12 cellular contexts compared by ENCODE assay signal in the genomic region with DNA sequence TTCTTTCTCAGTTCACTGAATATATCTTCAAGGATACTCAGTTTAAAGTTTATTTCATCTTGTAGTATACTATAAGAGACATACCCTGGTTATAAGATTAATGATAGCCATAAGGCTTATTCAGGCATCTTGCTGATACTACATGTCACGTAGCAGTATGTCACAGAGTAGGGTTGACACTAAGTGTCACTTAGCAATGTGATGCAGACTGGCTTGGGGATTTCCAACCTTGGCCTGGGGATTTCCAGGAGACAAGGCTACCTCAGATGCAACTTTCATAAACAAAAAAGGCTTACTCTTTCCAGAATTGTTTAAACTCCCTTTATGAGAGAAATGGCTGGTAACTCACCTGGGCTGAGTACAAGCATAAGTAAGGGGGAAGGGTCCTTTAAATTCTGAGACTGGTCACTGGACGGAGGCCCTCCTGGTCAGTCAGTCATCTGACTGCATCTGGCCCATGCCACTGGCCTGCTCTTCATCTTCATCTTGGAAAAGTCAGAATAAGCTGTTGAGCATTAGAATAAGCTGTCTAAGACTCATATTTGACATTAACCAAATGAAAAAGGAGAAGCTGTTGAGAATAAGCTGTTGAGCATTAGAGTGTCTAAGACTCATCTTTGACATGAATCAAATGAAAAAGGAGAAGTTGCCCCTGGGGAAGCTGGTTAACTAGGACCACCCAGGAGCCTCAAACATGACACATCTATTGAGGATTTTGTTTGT. TPM values are rescaled to one million over a fixed set of nuclear protein-coding genes. Genes with fewer than 3 reads are reported as not detected.
DNase-seq lines count a peak whose midpoint lies in the region; ATAC-seq lines count a peak whose summit lies in the region.
"Had no signal": no experiment of that assay in that cellular context is flagged by ENCODE, and none has a peak within 500 bp of the region (broad histone marks: within the 10 kb centered on the region; RNA-seq: fewer than 3 reads in every experiment).

No MANE protein-coding gene starts in this region.

- no peak for DNase-seq in stimulated activated CD4-positive, alpha-beta T cell treated with anti-CD3 and anti-CD28 coated beads, Interleukin-12 subunit alpha, Interleukin-12 subunit beta, amount 100 ng/mL, for 4 hours
- DNase-seq in 8988T (no peak), head of caudate nucleus (no peak), amygdala (lab: John Stamatoyannopoulos, UW) (no peak)
- DNase-seq: activated naive CD8-positive, alpha-beta T cell treated with anti-CD3 and anti-CD28 coated beads, Interleukin-2, amount 50 U/mL, for 24 hours; DND-41; NCI-H446 had no signal

- no peaks in the 10 kb centered on the region for H3K36me3 Mint-ChIP-seq in activated T-helper 17 cell treated with anti-CD3 and anti-CD28 coated beads, Interleukin-2, amount 50 U/mL, for 72 hours (ENCODE audit: low read depth)

- ATAC-seq in GM18511 (IDR thresholded peaks at IDR 0.05; ENCODE audit: unreplicated experiment): peak; percentile 93
- peak; percentile 98 for ATAC-seq in GM21447 (IDR thresholded peaks at IDR 0.05; ENCODE audit: unreplicated experiment)
- peak; percentile 87 for ATAC-seq in HG03139 (IDR thresholded peaks at IDR 0.05; ENCODE audit: unreplicated experiment)
- ATAC-seq in activated T-helper 17 cell treated with anti-CD3 and anti-CD28 coated beads, Interleukin-2, amount 50 U/mL, for 72 hours (replicated peaks): peak; percentile 79
- ATAC-seq: activated naive CD8-positive, alpha-beta T cell treated with anti-CD3 and anti-CD28 coated beads, Interleukin-2, amount 50 U/mL, for 24 hours had no signal

- H3K27me3 Mint-ChIP-seq in activated T-helper 17 cell treated with anti-CD3 and anti-CD28 coated beads, Interleukin-2, amount 50 U/mL, for 72 hours: no peaks in the 10 kb centered on the region
- H3K27me3 Mint-ChIP-seq: activated naive CD8-positive, alpha-beta T cell treated with anti-CD3 and anti-CD28 coated beads, Interleukin-2, amount 50 U/mL, for 24 hours had no signal

- H3K4me3 Mint-ChIP-seq in activated T-helper 17 cell treated with anti-CD3 and anti-CD28 coated beads, Interleukin-2, amount 50 U/mL, for 72 hours: no peak overlapping the region
- H3K4me3 Mint-ChIP-seq: activated naive CD8-positive, alpha-beta T cell treated with anti-CD3 and anti-CD28 coated beads, Interleukin-2, amount 50 U/mL, for 24 hours had no signal

- intact Hi-C loops in head of caudate nucleus (cut with DNase I): no loop called here

- peaks cover 6% of the 10 kb centered on the region for H3K9me3 Mint-ChIP-seq in activated T-helper 17 cell treated with anti-CD3 and anti-CD28 coated beads, Interleukin-2, amount 50 U/mL, for 72 hours

- no peaks in the 10 kb centered on the region for H3K4me1 Mint-ChIP-seq in activated T-helper 17 cell treated with anti-CD3 and anti-CD28 coated beads, Interleukin-2, amount 50 U/mL, for 72 hours
- H3K4me1 Mint-ChIP-seq: activated naive CD8-positive, alpha-beta T cell treated with anti-CD3 and anti-CD28 coated beads, Interleukin-2, amount 50 U/mL, for 24 hours had no signal

- H3K27ac Mint-ChIP-seq in activated T-helper 17 cell treated with anti-CD3 and anti-CD28 coated beads, Interleukin-2, amount 50 U/mL, for 72 hours: no peak overlapping the region
- H3K27ac Mint-ChIP-seq: activated naive CD8-positive, alpha-beta T cell treated with anti-CD3 and anti-CD28 coated beads, Interleukin-2, amount 50 U/mL, for 24 hours had no signal

RNA-seq across cellular contexts. Expression of gene SLC13A1, which starts 9.5 kb away (rescaled TPM):
- total RNA-seq in activated T-helper 17 cell treated with anti-CD3 and anti-CD28 coated beads, Interleukin-2, amount 50 U/mL, for 72 hours: not detected
- total RNA-seq: skeletal muscle tissue had no signal
